18 cellular contexts compared by ENCODE assay signal in the genomic region with DNA sequence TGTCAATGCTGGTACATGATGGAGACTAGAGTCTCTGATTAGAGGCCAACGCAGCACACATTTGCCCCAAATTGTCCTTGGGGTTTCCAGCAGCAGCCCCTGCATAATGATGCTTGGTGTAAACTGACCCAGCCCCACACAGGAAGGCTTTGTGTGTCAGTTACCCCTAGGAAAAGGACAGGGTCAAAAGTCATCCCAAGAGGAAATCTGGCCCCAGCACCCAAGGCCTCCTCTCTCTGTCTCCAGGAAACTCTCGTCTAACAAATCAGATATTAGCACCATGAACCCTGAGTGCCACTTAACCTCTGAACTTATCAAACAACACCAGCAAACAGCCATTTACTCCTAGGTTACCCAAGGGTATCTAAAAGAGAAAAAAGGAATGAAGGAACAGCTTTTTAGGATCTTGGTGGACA.
"Had no signal": no experiment of that assay in that cellular context is flagged by ENCODE, and none has a peak within 500 bp of the region (broad histone marks: within the 10 kb centered on the region; RNA-seq: fewer than 3 reads in every experiment).

No MANE protein-coding gene starts in this region.

- H3K4me1 ChIP-seq: foreskin keratinocyte had no signal

- H3K4me3 Mint-ChIP-seq: activated CD4-positive, alpha-beta memory T cell treated with anti-CD3 and anti-CD28 coated beads for 36 hours; activated T-cell treated with anti-CD3 and anti-CD28 coated beads, Interleukin-2, amount 50 U/mL, for 4 hours; memory B cell; natural killer cell treated with Interleukin-12 subunit alpha and Interleukin-12 subunit beta and Interleukin-15 and Interleukin-18, amount 100 ng/mL, for 72 hours; T-helper 2 cell treated with Interferon-gamma antibody and Interleukin-4, amounts not matched to agents 5 μg/mL and 100 μg/mL, for 36 hours had no signal

- ATAC-seq: activated naive CD4-positive, alpha-beta T cell treated with anti-CD3 and anti-CD28 coated beads, Interleukin-2, amount 50 U/mL, for 72 hours; activated T-cell treated with anti-CD3 and anti-CD28 coated beads, Interleukin-2, amount 50 U/mL, for 4 hours; foreskin keratinocyte; left lung; natural killer cell treated with Interleukin-12 subunit alpha and Interleukin-12 subunit beta and Interleukin-15 and Interleukin-18, amount 100 ng/mL, for 72 hours had no signal

- DNase-seq: activated CD4-positive, alpha-beta memory T cell treated with anti-CD3 and anti-CD28 coated beads for 36 hours; activated effector memory CD4-positive, alpha-beta T cell treated with anti-CD3 and anti-CD28 coated beads, Interleukin-2, amount 50 U/mL, for 16 hours; activated T-cell treated with anti-CD3 and anti-CD28 coated beads, Interleukin-2, amount 50 U/mL, for 4 hours; brain microvascular endothelial cell; cerebellar nuclear complex; dorsolateral prefrontal cortex; esophagus squamous epithelium; foreskin keratinocyte; head of caudate nucleus; left lung; ovary; stimulated activated CD4-positive, alpha-beta T cell treated with anti-CD3 and anti-CD28 coated beads, Interleukin-15, amount 100 ng/mL, for 24 hours had no signal

- H3K36me3 ChIP-seq: brain microvascular endothelial cell, esophagus squamous epithelium, left lung, ovary, tibial nerve had no signal

- H3K36me3 Mint-ChIP-seq: activated CD4-positive, alpha-beta memory T cell treated with anti-CD3 and anti-CD28 coated beads for 36 hours; activated naive CD4-positive, alpha-beta T cell treated with anti-CD3 and anti-CD28 coated beads, Interleukin-2, amount 50 U/mL, for 72 hours; memory B cell; natural killer cell treated with Interleukin-12 subunit alpha and Interleukin-12 subunit beta and Interleukin-15 and Interleukin-18, amount 100 ng/mL, for 72 hours had no signal

- H3K9me3 Mint-ChIP-seq: activated CD4-positive, alpha-beta memory T cell treated with anti-CD3 and anti-CD28 coated beads for 36 hours; activated naive CD4-positive, alpha-beta T cell treated with anti-CD3 and anti-CD28 coated beads, Interleukin-2, amount 50 U/mL, for 72 hours; activated T-cell treated with anti-CD3 and anti-CD28 coated beads, Interleukin-2, amount 50 U/mL, for 4 hours; memory B cell; natural killer cell treated with Interleukin-12 subunit alpha and Interleukin-12 subunit beta and Interleukin-15 and Interleukin-18, amount 100 ng/mL, for 72 hours; T-helper 2 cell treated with Interferon-gamma antibody and Interleukin-4, amounts not matched to agents 5 μg/mL and 100 μg/mL, for 36 hours had no signal

- H3K4me3 ChIP-seq: dorsolateral prefrontal cortex, esophagus squamous epithelium, left lung, ovary, tibial nerve had no signal

- H3K27me3 ChIP-seq: brain microvascular endothelial cell, dorsolateral prefrontal cortex, esophagus squamous epithelium, foreskin keratinocyte, left lung, ovary, tibial nerve had no signal

- H3K27ac Mint-ChIP-seq: activated CD4-positive, alpha-beta memory T cell treated with anti-CD3 and anti-CD28 coated beads for 36 hours; activated naive CD4-positive, alpha-beta T cell treated with anti-CD3 and anti-CD28 coated beads, Interleukin-2, amount 50 U/mL, for 72 hours; memory B cell; natural killer cell treated with Interleukin-12 subunit alpha and Interleukin-12 subunit beta and Interleukin-15 and Interleukin-18, amount 100 ng/mL, for 72 hours; T-helper 2 cell treated with Interferon-gamma antibody and Interleukin-4, amounts not matched to agents 5 μg/mL and 100 μg/mL, for 36 hours had no signal

- H3K9me3 ChIP-seq: esophagus squamous epithelium, left lung, ovary, tibial nerve had no signal

- H3K27ac ChIP-seq: brain microvascular endothelial cell, foreskin keratinocyte, ovary, tibial nerve, VCaP had no signal
